Comparison of ENCODE assay signal across 12 cellular contexts in the genomic region with DNA sequence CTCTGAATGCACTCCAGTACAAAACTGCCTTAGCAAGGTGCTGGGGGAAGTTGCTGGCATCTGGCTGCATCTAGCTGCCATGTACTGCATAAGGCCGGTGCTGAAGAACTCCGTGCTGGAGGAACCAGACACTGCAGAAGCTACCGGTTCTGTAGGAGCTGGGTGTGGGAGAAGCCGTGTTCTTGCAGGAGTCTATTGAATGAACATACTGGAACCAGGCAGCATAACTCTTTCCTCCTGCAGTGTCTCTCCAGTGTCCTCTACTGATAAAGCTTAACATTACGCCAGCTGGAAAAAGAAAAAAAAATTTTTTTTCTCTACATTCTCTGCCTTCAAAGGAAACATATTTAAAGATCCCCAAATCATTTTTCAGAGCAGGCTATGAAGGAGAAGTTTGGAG. TPM values are rescaled to one million over a fixed set of nuclear protein-coding genes. Genes with fewer than 3 reads are reported as not detected.
DNase-seq lines count a peak whose midpoint lies in the region; ATAC-seq, FAIRE-seq and TF ChIP-seq lines count a peak whose summit lies in the region.
"Had no signal": no experiment of that assay in that cellular context is flagged by ENCODE, and none has a peak within 500 bp of the region (broad histone marks: within the 10 kb centered on the region; RNA-seq: fewer than 3 reads in every experiment).

No MANE protein-coding gene starts in this region.

- H3K79me2 ChIP-seq in HCT116 (ENCODE audit: insufficient read depth, low read length) (peaks cover 5% of the 10 kb centered on the region; the same call in 1 of the 2 replicates), HepG2 (ENCODE audit: insufficient read depth, low read length) (no peaks in the 10 kb centered on the region)

- H3K4me3 ChIP-seq in BE2C (ENCODE audit: low read depth, low read length) = no peak overlapping the region
- H3K4me3 ChIP-seq in HCT116 (replicated peaks in 1 of 2; ENCODE audit: low read depth in 1 of 2, low read length in 2 of 2) = no peak overlapping the region
- no peak overlapping the region for H3K4me3 ChIP-seq in adipocyte (ENCODE audit: low read length)
- H3K4me3 ChIP-seq in HepG2 (replicated peaks in 1 of 3; ENCODE audit: insufficient read depth in 1 of 3, low read depth in 2 of 3, low read length in 3 of 3) = no peak overlapping the region
- H3K4me3 ChIP-seq in H7 (ENCODE audit: insufficient read depth, low read depth, low read length) = no peak overlapping the region
- H3K4me3 ChIP-seq in kidney (ENCODE audit: low read length in 2 of 2) = no peak overlapping the region
- H3K4me3 ChIP-seq: lower lobe of right lung, Peyer's patch, upper lobe of left lung had no signal

- H3K27me3 ChIP-seq in BE2C = no peaks in the 10 kb centered on the region
- H3K27me3 ChIP-seq in HCT116 (ENCODE audit: insufficient read depth, low read length) = no peaks in the 10 kb centered on the region
- no peaks in the 10 kb centered on the region for H3K27me3 ChIP-seq in adipocyte (replicated peaks; ENCODE audit: control insufficient read depth, insufficient read depth, low read length)
- no peaks in the 10 kb centered on the region for H3K27me3 ChIP-seq in HepG2 (ENCODE audit: control insufficient read depth in 1 of 2, insufficient read depth in 2 of 2, low read length in 2 of 2)
- H3K27me3 ChIP-seq in H7 (ENCODE audit: control insufficient read depth, insufficient read depth, low read length) = no peaks in the 10 kb centered on the region
- H3K27me3 ChIP-seq: Peyer's patch, upper lobe of left lung had no signal

- H3K4me1 ChIP-seq in BE2C (no peaks in the 10 kb centered on the region), HCT116 (ENCODE audit: control insufficient read depth in 1 of 2, insufficient read depth in 2 of 2, low read length in 2 of 2) (no peaks in the 10 kb centered on the region), adipocyte (ENCODE audit: control insufficient read depth, insufficient read depth, low read length) (peaks cover 10% of the 10 kb centered on the region), HepG2 (ENCODE audit: insufficient read depth, low read length) (peaks cover 6% of the 10 kb centered on the region; the same call in 1 of the 2 replicates), kidney (ENCODE audit: control insufficient read depth in 1 of 2, insufficient read depth in 1 of 2, low read depth in 1 of 2, low read length in 2 of 2) (no peaks in the 10 kb centered on the region)
- H3K4me1 ChIP-seq: lower lobe of right lung, Peyer's patch, upper lobe of left lung had no signal

- WGBS in HepG2 (ENCODE audit: low lambda C conversion rate) = 96% methylated on average over 5 of the region's 5 CpGs

- peak; percentile 41 for TF ChIP-seq RAD21 in HCT116 (IDR thresholded peaks at IDR 0.05; ENCODE audit: low read depth)
- TF ChIP-seq RAD21 in HepG2 (CRISPR knock-in tag; IDR thresholded peaks at IDR 0.05) = no peak

- H3K9ac ChIP-seq in HCT116 (ENCODE audit: low read length) (no peak overlapping the region), adipocyte (ENCODE audit: low read length) (no peak overlapping the region), HepG2 (ENCODE audit: insufficient read depth, low read depth, low read length) (no peak overlapping the region), kidney (ENCODE audit: low read length in 2 of 2) (no peak overlapping the region)

- H3K36me3 ChIP-seq in BE2C (peaks cover 14% of the 10 kb centered on the region), HCT116 (ENCODE audit: control insufficient read depth in 1 of 2, insufficient read depth in 2 of 2, low read length in 2 of 2) (peaks cover 9 to 15% of the 10 kb centered on the region in 2 experiments; a peak in 2 of 4 replicates), adipocyte (ENCODE audit: control insufficient read depth, insufficient read depth, low read length, severe bottlenecking) (peaks cover 4% of the 10 kb centered on the region), HepG2 (replicated peaks in 1 of 2; ENCODE audit: control insufficient read depth in 1 of 2, insufficient read depth in 2 of 2, low read length in 2 of 2) (peaks cover 5 to 30% of the 10 kb centered on the region in 2 experiments; a peak in 3 of 5 replicates), H7 (replicated peaks; ENCODE audit: control insufficient read depth, insufficient read depth, low read length) (no peaks in the 10 kb centered on the region; the same call in none of the 2 replicates), kidney (ENCODE audit: control insufficient read depth in 1 of 2, insufficient read depth in 2 of 2, low read length in 2 of 2) (peaks cover 4 to 5% of the 10 kb centered on the region in 2 donors)

- intact Hi-C loops in HCT116 (cut with micrococcal nuclease) = no loop called here
- intact Hi-C loops in HepG2 (cut with micrococcal nuclease; ENCODE audit: unreplicated experiment) = loop anchor here (1.0 kb wide), 1 partner anchor 49 kb away; no protein-coding TSS in a partner anchor
- intact Hi-C loops in kidney (cut with DNase I) = no loop called here

- in situ Hi-C loops in HepG2 (cut with HindIII; ENCODE audit: extremely low pct_ligation_motif_present, low pct_unique_long_range_greater_than_20kb) = no loop called here

- RAD21 ChIA-PET in HCT116 (lab: Charles Lee; ENCODE audit: low non-redundant PET in 1 of 2, low total read pairs in 2 of 2, uncharacterized antibody in 2 of 2, unreplicated experiment in 2 of 2) = no interaction called here

- H4K20me1 ChIP-seq in HCT116 (ENCODE audit: insufficient read depth) (no peaks in the 10 kb centered on the region), HepG2 (ENCODE audit: insufficient read depth, low read length) (peaks cover 2% of the 10 kb centered on the region; the same call in 1 of the 2 replicates)

- no peak overlapping the region for H3K4me2 ChIP-seq in HCT116 (ENCODE audit: low read length)
- H3K4me2 ChIP-seq in HepG2 (ENCODE audit: low read depth, low read length) = no peak overlapping the region

- no peak for FAIRE-seq in HepG2 (lab: Jason Lieb, UNC)
- FAIRE-seq in kidney (lab: Jason Lieb, UNC) = no peak
- FAIRE-seq: colon had no signal

- POLR2A ChIA-PET in HCT116 (lab: Charles Lee) = no interaction called here
- POLR2A ChIA-PET in HepG2 (lab: Yijun Ruan, JAX) = no interaction called here

- H3K9me3 ChIP-seq in BE2C (no peaks in the 10 kb centered on the region), HCT116 (ENCODE audit: control insufficient read depth in 1 of 2, insufficient read depth in 1 of 2, low read depth in 1 of 2, low read length in 2 of 2) (no peaks in the 10 kb centered on the region), adipocyte (ENCODE audit: control insufficient read depth, low read length) (no peaks in the 10 kb centered on the region), HepG2 (ENCODE audit: low read length) (no peaks in the 10 kb centered on the region), kidney (ENCODE audit: control insufficient read depth in 1 of 2, low read length in 2 of 2) (no peaks in the 10 kb centered on the region)
- H3K9me3 ChIP-seq: lower lobe of right lung, Peyer's patch, upper lobe of left lung had no signal

- TF ChIP-seq CTCF in BE2C (IDR thresholded peaks at IDR 0.05; ENCODE audit: low read depth, low read length) (peak; percentile 60), HCT116 (IDR thresholded peaks at IDR 0.05 in 2 of 3, conservative IDR thresholded peaks at IDR 0.05 in 1 of 3; ENCODE audit: borderline replicate concordance in 1 of 3, insufficient read depth in 1 of 3, low read depth in 2 of 3, low read length in 2 of 3) (peak in 1 of 3 experiments; percentile 10; a peak in 1 of 6 replicates), HepG2 (CRISPR knock-in tag; IDR thresholded peaks at IDR 0.05) (peak; percentile 30), kidney (IDR thresholded peaks at IDR 0.05; ENCODE audit: borderline replicate concordance, extremely low read depth, insufficient read depth) (no peak)

- H3K9me2 ChIP-seq in HCT116 (ENCODE audit: insufficient read depth) = no peaks in the 10 kb centered on the region

- ATAC-seq in HCT116 (peak; percentile 36; the same call in 1 of the 2 replicates), HepG2 (peak; percentile 72; the same call in 2 of the 3 replicates)
- ATAC-seq: lower lobe of right lung had no signal

- no peak overlapping the region for H2AFZ ChIP-seq in HCT116 (ENCODE audit: low read depth, low read length, poor library complexity, severe bottlenecking)
- H2AFZ ChIP-seq in HepG2 (ENCODE audit: low read length) = no peak overlapping the region

- peak; percentile 14 for DNase-seq in BE2C
- no peak for DNase-seq in HCT116 (ENCODE audit: low read depth, low spot score)
- DNase-seq in adipocyte (ENCODE audit: low read depth) = peak; percentile 23
- DNase-seq in HepG2 (ENCODE audit: low spot score) = peak; percentile 14
- no peak for DNase-seq in H7
- DNase-seq in amniotic stem cell (lab: John Stamatoyannopoulos, UW) = no peak
- no peak for DNase-seq in activated T-cell treated with anti-CD3 and anti-CD28 coated beads, Interleukin-2, amount 50 U/mL, for 1 hour
- no peak for DNase-seq in kidney
- DNase-seq: lower lobe of right lung, Peyer's patch, upper lobe of left lung had no signal

- BruUV-seq in HCT116 (replicated peaks; lab: Mats Ljungman, UMichigan) = no TSS peak
- BruUV-seq in HepG2 (replicated peaks; lab: Mats Ljungman, UMichigan) = no TSS peak

- H3K27ac ChIP-seq in HCT116 (ENCODE audit: low read depth, low read length) (no peak overlapping the region), HepG2 (ENCODE audit: extremely low read length, insufficient read depth, low read length) (no peak overlapping the region), kidney (ENCODE audit: low read depth in 2 of 2, low read length in 2 of 2) (no peak overlapping the region)
- H3K27ac ChIP-seq: lower lobe of right lung, Peyer's patch, upper lobe of left lung had no signal

- CTCF ChIA-PET in HCT116 (lab: Charles Lee) = interaction anchor here (0.5 to 1.1 kb wide), 5 partner anchors 11 to 50 kb away, joined by 3 to 5 read pairs (median 3); a partner anchor contains a TSS
- CTCF ChIA-PET in HepG2 (lab: Yijun Ruan, JAX; ENCODE audit: low intra/inter-chr PET ratio, low total read pairs) = no interaction called here

- TF ChIP-seq EP300 in HepG2 (IDR thresholded peaks at IDR 0.05; ENCODE audit: low read depth in 2 of 2, low read length in 2 of 2) (no peak), HepG2 (CRISPR knock-in tag; IDR thresholded peaks at IDR 0.05; ENCODE audit: borderline replicate concordance) (no peak)

- TF ChIP-seq POLR2A in HCT116 (IDR thresholded peaks at IDR 0.05; ENCODE audit: borderline replicate concordance, extremely low read depth, insufficient read depth, insufficient read length) (no peak), HepG2 (IDR thresholded peaks at IDR 0.05; ENCODE audit: insufficient read depth in 1 of 2, low read depth in 2 of 2, low read length in 2 of 2) (no peak)

RNA-seq across cellular contexts. Expression of a gene that starts 38.5 kb away (rescaled TPM):
- polyA plus RNA-seq in BE2C (2012; ENCODE audit: insufficient read depth, insufficient read length, low read depth) = 10.5 TPM
- 52.8 TPM for total RNA-seq in HCT116 (2021; ENCODE audit: unreplicated experiment)
- 6.7 TPM in 2 replicates for polyA plus RNA-seq in HCT116 (2012)
- 20.4 and 20.8 TPM in 2 replicates for total RNA-seq in HepG2 (2016; rRNA removed; fragmentation: Illumina TruSeq; extraction: Trizol)
- total RNA-seq in HepG2 (2016; cell fraction: cytosol; rRNA removed; fragmentation: Illumina TruSeq; extraction: Trizol; ENCODE audit: low read depth) = 4.6 and 5.1 TPM in 2 replicates
- 17.8 and 20.0 TPM in 2 replicates for total RNA-seq in HepG2 (2016; cell fraction: insoluble cytoplasmic fraction; rRNA removed; fragmentation: Illumina TruSeq; extraction: Trizol)
- total RNA-seq in HepG2 (2016; cell fraction: membrane; rRNA removed; fragmentation: Illumina TruSeq; extraction: Trizol) = 5.2 and 8.2 TPM in 2 replicates
- total RNA-seq in HepG2 (2016; cell fraction: nucleus; rRNA removed; fragmentation: Illumina TruSeq; extraction: Trizol) = 70.7 and 71.9 TPM in 2 replicates
- 20.6 and 20.7 TPM in 2 replicates for polyA plus RNA-seq in HepG2 (2011; rRNA removed)
- polyA plus RNA-seq in HepG2 (2011; cell fraction: cytosol; rRNA removed) = 3.0 and 4.7 TPM in 2 replicates
- polyA plus RNA-seq in HepG2 (2011; cell fraction: nucleus; rRNA removed) = 22.3 and 44.1 TPM in 2 replicates
- 14.6 and 22.8 TPM in 2 replicates for polyA plus RNA-seq in HepG2 (2012)
- 0.70 and 1.0 TPM in 2 replicates for polyA plus RNA-seq in HepG2 (2016; cell fraction: cytosol; fragmentation: Illumina TruSeq; extraction: Trizol; ENCODE audit: low read depth)
- 9.6 and 11.0 TPM in 2 replicates for polyA plus RNA-seq in HepG2 (2016; cell fraction: insoluble cytoplasmic fraction; fragmentation: Illumina TruSeq; extraction: Trizol; ENCODE audit: low read depth)
- 1.2 and 1.3 TPM in 2 replicates for polyA plus RNA-seq in HepG2 (2016; cell fraction: membrane; fragmentation: Illumina TruSeq; extraction: Trizol; ENCODE audit: low read depth)
- 62.8 and 70.5 TPM in 2 replicates for polyA plus RNA-seq in HepG2 (2016; cell fraction: nucleus; fragmentation: Illumina TruSeq; extraction: Trizol; ENCODE audit: insufficient read depth, low read depth)
- polyA minus RNA-seq in HepG2 (2011; rRNA and poly(A)+ RNA removed; ENCODE audit: low replicate concordance) = 12.5 and 21.9 TPM in 2 replicates
- polyA minus RNA-seq in HepG2 (2011; cell fraction: cytosol; rRNA and poly(A)+ RNA removed) = 29.6 and 30.2 TPM in 2 replicates
- 302 and 342 TPM in 2 replicates for polyA minus RNA-seq in HepG2 (2011; cell fraction: nucleus; rRNA and poly(A)+ RNA removed)
- total RNA-seq in H7 (2014; rRNA removed; shearing (Covaris generic)) = 10.9 and 17.8 TPM in 2 replicates
- 32.1 TPM for total RNA-seq in kidney
- 10.1 TPM for polyA plus RNA-seq in kidney (ENCODE audit: insufficient read depth, low read depth, low replicate concordance)

Comparison
In these comparisons a context has a peak if more than half of its experiments do, and no peak if none do; other contexts are left out.
1. DNase-seq: peak in BE2C (single experiment), adipocyte (single experiment) and HepG2 (single experiment); none in HCT116 (single experiment), H7 (single experiment), amniotic stem cell (single experiment), activated T-cell treated with anti-CD3 and anti-CD28 coated beads, Interleukin-2, amount 50 U/mL, for 1 hour (single experiment) and kidney (single experiment).